In the genomic region with DNA sequence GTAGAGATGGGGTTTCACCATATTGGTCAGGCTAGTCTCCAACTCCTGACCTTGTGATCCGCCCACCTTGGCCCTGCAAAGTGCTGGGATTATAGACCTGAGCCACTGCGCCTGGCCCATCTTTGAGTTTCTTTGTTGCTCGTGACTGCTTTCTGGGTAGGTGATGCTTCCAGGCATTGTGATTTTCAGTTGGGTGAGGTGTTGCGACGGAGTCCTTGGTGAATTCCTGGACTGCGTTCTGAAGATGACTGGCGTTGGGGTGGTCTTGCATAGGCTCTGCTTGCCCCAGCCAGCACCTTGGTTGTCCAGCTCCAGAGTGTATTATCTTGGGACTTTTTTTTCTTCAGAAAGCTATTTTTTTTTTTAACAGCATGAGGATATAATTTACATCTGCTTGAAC, we compare ENCODE assay signal across 19 cellular contexts.
DNase-seq lines count a peak whose midpoint lies in the region; ATAC-seq and TF ChIP-seq lines count a peak whose summit lies in the region.
"Had no signal": no experiment of that assay in that cellular context is flagged by ENCODE, and none has a peak within 500 bp of the region (broad histone marks: within the 10 kb centered on the region; RNA-seq: fewer than 3 reads in every experiment).

No MANE protein-coding gene starts in this region.

- no TSS peak for BruUV-seq in MCF 10A (replicated peaks; lab: Mats Ljungman, UMichigan)

- TF ChIP-seq POLR2A in breast epithelium (IDR thresholded peaks at IDR 0.05) = no peak

- DNase-seq in MCF 10A (ENCODE audit: unreplicated experiment) (peak; percentile 60), breast epithelium (ENCODE audit: low spot score in 2 of 2) (no peak), neural crest cell (ENCODE audit: low read depth, low spot score) (no peak)
- DNase-seq in stimulated activated CD4-positive, alpha-beta T cell treated with anti-CD3 and anti-CD28 coated beads, Interleukin-2, amount 100 ng/mL, for 24 hours = no peak
- no peak for DNase-seq in activated T-cell treated with anti-CD3 and anti-CD28 coated beads, Interleukin-2, amount 50 U/mL, for 72 hours
- DNase-seq: 8988T; ACHN; BE2C; C1 segment of cervical spinal cord; Caco-2; Calu3; CD4-positive, alpha-beta memory T cell; CD4-positive, CD25-positive, alpha-beta regulatory T cell; CD8-positive, alpha-beta memory T cell; DMS79 treated with DMSO at 0.1 percent for 48 hours; GF-D8 had no signal

- H3K27me3 Mint-ChIP-seq in MCF 10A (ENCODE audit: insufficient read depth, unreplicated experiment) (no peaks in the 10 kb centered on the region), neural crest cell (ENCODE audit: low read depth) (no peaks in the 10 kb centered on the region)
- H3K27me3 Mint-ChIP-seq in activated T-cell treated with anti-CD3 and anti-CD28 coated beads, Interleukin-2, amount 50 U/mL, for 72 hours (ENCODE audit: low read depth) = peaks cover 17% of the 10 kb centered on the region

- TF ChIP-seq CTCF in MCF 10A (IDR thresholded peaks at IDR 0.05; ENCODE audit: unreplicated experiment) (no peak), breast epithelium (IDR thresholded peaks at IDR 0.05) (no peak), neural crest cell (conservative IDR thresholded peaks at IDR 0.05) (no peak)

- H3K9me3 ChIP-seq in breast epithelium (peaks cover 0 to 3% of the 10 kb centered on the region in 2 donors), BLaER1 (peaks cover 26% of the 10 kb centered on the region)
- peaks cover 12 to 35% (median 23%) of the 10 kb centered on the region in 11 experiments; a peak in 21 of 22 replicates for H3K9me3 ChIP-seq in BLaER1 treated with 17β-estradiol and CSF1 and Interleukin-3, amounts not matched to agents 10 nM and 100 nM (replicated peaks in 1 of 11)
- H3K9me3 ChIP-seq: BE2C, Caco-2 had no signal

- H3K36me3 ChIP-seq in breast epithelium (no peaks in the 10 kb centered on the region), BLaER1 (no peaks in the 10 kb centered on the region)
- H3K36me3 ChIP-seq in BLaER1 treated with 17β-estradiol and CSF1 and Interleukin-3, amounts not matched to agents 10 nM and 100 nM = no peaks in the 10 kb centered on the region
- H3K36me3 ChIP-seq: BE2C had no signal

- no peaks in the 10 kb centered on the region for H4K20me1 ChIP-seq in BLaER1
- no peaks in the 10 kb centered on the region for H4K20me1 ChIP-seq in BLaER1 treated with 17β-estradiol and CSF1 and Interleukin-3, amounts not matched to agents 10 nM and 100 nM

- POLR2A ChIA-PET in MCF 10A (lab: Yijun Ruan, JAX) = interaction anchor here (2.4 kb wide), 1 partner anchor 18 kb away, joined by 11 read pairs; no protein-coding TSS in a partner anchor

- H3K4me1 ChIP-seq in breast epithelium (no peaks in the 10 kb centered on the region), BLaER1 (peaks cover 12% of the 10 kb centered on the region)
- H3K4me1 ChIP-seq in BLaER1 treated with 17β-estradiol and CSF1 and Interleukin-3, amounts not matched to agents 10 nM and 100 nM = peaks cover 7 to 18% (median 13%) of the 10 kb centered on the region in 10 experiments; a peak in 19 of 20 replicates
- H3K4me1 ChIP-seq: BE2C, Caco-2 had no signal

- H3K4me3 ChIP-seq in breast epithelium (no peak overlapping the region), BLaER1 (no peak overlapping the region)
- no peak overlapping the region for H3K4me3 ChIP-seq in BLaER1 treated with 17β-estradiol and CSF1 and Interleukin-3, amounts not matched to agents 10 nM and 100 nM

- H3K27ac ChIP-seq in breast epithelium (no peak overlapping the region), BLaER1 (no peak overlapping the region)
- H3K27ac ChIP-seq in BLaER1 treated with 17β-estradiol and CSF1 and Interleukin-3, amounts not matched to agents 10 nM and 100 nM = peak overlapping the region in 1 of 11 experiments; percentile 51; a peak in 1 of 22 replicates

- H3K27me3 ChIP-seq in breast epithelium (no peaks in the 10 kb centered on the region), BLaER1 (no peaks in the 10 kb centered on the region)
- H3K27me3 ChIP-seq in BLaER1 treated with 17β-estradiol and CSF1 and Interleukin-3, amounts not matched to agents 10 nM and 100 nM = no peaks in the 10 kb centered on the region

- intact Hi-C loops in MCF 10A (cut with micrococcal nuclease) (no loop called here), breast epithelium (cut with DNase I; ENCODE audit: low total_unique reads) (no loop called here)

- H3K9me3 Mint-ChIP-seq in MCF 10A (ENCODE audit: unreplicated experiment) (peaks cover 8% of the 10 kb centered on the region), neural crest cell (peaks cover 5% of the 10 kb centered on the region)
- H3K9me3 Mint-ChIP-seq in activated T-cell treated with anti-CD3 and anti-CD28 coated beads, Interleukin-2, amount 50 U/mL, for 72 hours = peaks cover 4 to 9% of the 10 kb centered on the region in 2 donors

- H3K4me1 Mint-ChIP-seq in MCF 10A (ENCODE audit: insufficient read depth, unreplicated experiment) (peaks cover 15% of the 10 kb centered on the region), neural crest cell (peaks cover 6% of the 10 kb centered on the region)
- H3K4me1 Mint-ChIP-seq in activated T-cell treated with anti-CD3 and anti-CD28 coated beads, Interleukin-2, amount 50 U/mL, for 72 hours (ENCODE audit: low read depth) = no peaks in the 10 kb centered on the region
- H3K4me1 Mint-ChIP-seq: CD14-positive monocyte; CD4-positive, alpha-beta memory T cell; CD4-positive, CD25-positive, alpha-beta regulatory T cell; CD8-positive, alpha-beta memory T cell had no signal

- H3K36me3 Mint-ChIP-seq in MCF 10A (ENCODE audit: insufficient read depth, unreplicated experiment) = no peaks in the 10 kb centered on the region
- peaks cover 3% of the 10 kb centered on the region for H3K36me3 Mint-ChIP-seq in neural crest cell (ENCODE audit: low read depth)
- H3K36me3 Mint-ChIP-seq in activated T-cell treated with anti-CD3 and anti-CD28 coated beads, Interleukin-2, amount 50 U/mL, for 72 hours (ENCODE audit: insufficient read depth in 2 of 2) = no peaks in the 10 kb centered on the region
- H3K36me3 Mint-ChIP-seq: CD14-positive monocyte; CD4-positive, alpha-beta memory T cell; CD4-positive, CD25-positive, alpha-beta regulatory T cell; CD8-positive, alpha-beta memory T cell had no signal

- H3K27ac Mint-ChIP-seq in MCF 10A (ENCODE audit: low read depth, unreplicated experiment) (no peak overlapping the region), neural crest cell (ENCODE audit: unreplicated experiment) (peak overlapping the region; percentile 58)
- H3K27ac Mint-ChIP-seq in activated T-cell treated with anti-CD3 and anti-CD28 coated beads, Interleukin-2, amount 50 U/mL, for 72 hours = no peak overlapping the region
- H3K27ac Mint-ChIP-seq: CD4-positive, alpha-beta memory T cell; CD4-positive, CD25-positive, alpha-beta regulatory T cell; CD8-positive, alpha-beta memory T cell had no signal

- H3K4me3 Mint-ChIP-seq in MCF 10A (ENCODE audit: unreplicated experiment) (no peak overlapping the region), neural crest cell (no peak overlapping the region)
- H3K4me3 Mint-ChIP-seq in activated T-cell treated with anti-CD3 and anti-CD28 coated beads, Interleukin-2, amount 50 U/mL, for 72 hours = no peak overlapping the region
- H3K4me3 Mint-ChIP-seq: CD14-positive monocyte; CD4-positive, alpha-beta memory T cell; CD4-positive, CD25-positive, alpha-beta regulatory T cell; CD8-positive, alpha-beta memory T cell had no signal

- ATAC-seq in activated T-cell treated with anti-CD3 and anti-CD28 coated beads, Interleukin-2, amount 50 U/mL, for 72 hours (replicated peaks in 1 of 2) = no peak

- H3K4me2 ChIP-seq in BLaER1 = peak overlapping the region; percentile 4; the same call in 1 of the 2 replicates
- H3K4me2 ChIP-seq in BLaER1 treated with 17β-estradiol and CSF1 and Interleukin-3, amounts not matched to agents 10 nM and 100 nM = peak overlapping the region in 6 of 11 experiments; percentile 0 to 37 (median 29); a peak in 6 of 22 replicates

- H3K9ac ChIP-seq in BLaER1 = no peak overlapping the region
- no peak overlapping the region for H3K9ac ChIP-seq in BLaER1 treated with 17β-estradiol and CSF1 and Interleukin-3, amounts not matched to agents 10 nM and 100 nM

- CTCF ChIA-PET in MCF 10A (lab: Yijun Ruan, JAX) = interaction anchor here (0.5 to 1.6 kb wide), 7 partner anchors 21 to 164 kb away, joined by 3 to 9 read pairs (median 3); no protein-coding TSS in a partner anchor
